1 cellular context compared by ENCODE assay signal in the genomic region with DNA sequence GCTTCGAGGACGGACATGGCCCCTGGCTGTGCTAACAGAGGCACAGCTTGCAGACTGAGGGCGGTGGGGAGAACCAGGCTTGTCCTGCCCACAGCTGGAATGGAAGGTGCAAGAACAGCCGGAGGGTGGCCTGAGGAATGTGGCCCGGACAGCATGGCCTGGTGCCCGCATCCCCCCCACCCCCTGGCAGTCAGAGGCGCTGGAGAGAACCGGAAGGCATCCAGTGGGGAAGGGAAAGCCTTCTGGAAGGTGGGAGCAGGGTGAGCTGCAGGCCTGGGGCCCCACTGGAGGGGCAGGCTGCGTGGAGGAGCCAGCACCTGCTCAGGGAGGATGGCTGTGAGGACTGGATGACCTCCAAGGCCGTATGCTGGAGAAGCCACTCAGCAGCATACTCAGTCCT.
TF ChIP-seq lines count a peak whose summit lies in the region.

No MANE protein-coding gene starts in this region.

TF ChIP-seq in HepG2, 621 proteins besides CTCF, POLR2A, EP300 and RAD21:
- TF ChIP-seq TAF1 (CRISPR knock-in tag; IDR thresholded peaks at IDR 0.05) = no peak
- TF ChIP-seq, protein P1, sequence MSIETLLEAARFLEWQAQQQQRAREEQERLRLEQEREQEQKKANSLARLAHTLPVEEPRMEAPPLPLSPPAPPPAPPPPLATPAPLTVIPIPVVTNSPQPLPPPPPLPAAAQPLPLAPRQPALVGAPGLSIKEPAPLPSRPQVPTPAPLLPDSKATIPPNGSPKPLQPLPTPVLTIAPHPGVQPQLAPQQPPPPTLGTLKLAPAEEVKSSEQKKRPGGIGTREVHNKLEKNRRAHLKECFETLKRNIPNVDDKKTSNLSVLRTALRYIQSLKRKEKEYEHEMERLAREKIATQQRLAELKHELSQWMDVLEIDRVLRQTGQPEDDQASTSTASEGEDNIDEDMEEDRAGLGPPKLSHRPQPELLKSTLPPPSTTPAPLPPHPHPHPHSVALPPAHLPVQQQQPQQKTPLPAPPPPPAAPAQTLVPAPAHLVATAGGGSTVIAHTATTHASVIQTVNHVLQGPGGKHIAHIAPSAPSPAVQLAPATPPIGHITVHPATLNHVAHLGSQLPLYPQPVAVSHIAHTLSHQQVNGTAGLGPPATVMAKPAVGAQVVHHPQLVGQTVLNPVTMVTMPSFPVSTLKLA (IDR thresholded peaks at IDR 0.05) = 0 out of 2 replicates have a peak, but pooled peaks have one; percentile 0
- no peak for TF ChIP-seq ELF4 (CRISPR knock-in tag; IDR thresholded peaks at IDR 0.05; ENCODE audit: borderline replicate concordance)
- TF ChIP-seq TOE1 (CRISPR knock-in tag; IDR thresholded peaks at IDR 0.05) = no peak
- TF ChIP-seq ZNF138 (CRISPR knock-in tag; IDR thresholded peaks at IDR 0.05; ENCODE audit: low read depth) = no peak
TF ChIP-seq in HepG2: peak in this region for 1.
